Comparison of ENCODE assay signal across 1 cellular context in the genomic region with DNA sequence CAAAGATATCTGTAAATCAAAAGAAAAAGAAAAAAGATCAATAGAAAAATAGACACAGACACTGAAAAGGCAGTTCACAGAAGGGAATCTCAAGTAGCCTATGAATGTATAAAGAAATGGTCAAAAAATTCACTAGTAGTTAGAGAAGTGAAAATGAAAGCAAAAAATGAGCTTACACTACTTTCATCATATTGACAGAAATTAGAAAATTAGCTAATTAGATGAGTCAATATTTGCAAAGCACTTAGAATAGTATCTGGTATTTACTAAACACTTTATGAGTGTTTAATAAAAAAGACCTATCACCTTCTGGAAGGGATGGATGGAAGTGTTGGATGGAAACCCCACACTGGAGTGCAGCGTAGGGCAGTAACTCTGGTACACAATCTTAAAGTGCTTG.
A peak's percentile ranks its signal among the peaks of the same experiment; 100 is the strongest.
TF ChIP-seq lines count a peak whose summit lies in the region.

No MANE protein-coding gene starts in this region.

TF ChIP-seq in GM12878, 131 proteins besides CTCF, POLR2A, EP300 and RAD21 (continued from another document):
- TF ChIP-seq, protein P1, sequence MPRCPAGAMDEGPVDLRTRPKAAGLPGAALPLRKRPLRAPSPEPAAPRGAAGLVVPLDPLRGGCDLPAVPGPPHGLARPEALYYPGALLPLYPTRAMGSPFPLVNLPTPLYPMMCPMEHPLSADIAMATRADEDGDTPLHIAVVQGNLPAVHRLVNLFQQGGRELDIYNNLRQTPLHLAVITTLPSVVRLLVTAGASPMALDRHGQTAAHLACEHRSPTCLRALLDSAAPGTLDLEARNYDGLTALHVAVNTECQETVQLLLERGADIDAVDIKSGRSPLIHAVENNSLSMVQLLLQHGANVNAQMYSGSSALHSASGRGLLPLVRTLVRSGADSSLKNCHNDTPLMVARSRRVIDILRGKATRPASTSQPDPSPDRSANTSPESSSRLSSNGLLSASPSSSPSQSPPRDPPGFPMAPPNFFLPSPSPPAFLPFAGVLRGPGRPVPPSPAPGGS (IDR thresholded peaks at IDR 0.05; ENCODE audit: borderline replicate concordance, insufficient read depth, low read depth, low read length, poor library complexity, severe bottlenecking): no peak
- TF ChIP-seq BRCA1 (IDR thresholded peaks at IDR 0.05; ENCODE audit: low read depth, low read length) (no peak), MYC (IDR thresholded peaks at IDR 0.05; ENCODE audit: insufficient read depth, insufficient read length, insufficient replicate concordance, low read length, severe bottlenecking) (no peak), HDAC6 (IDR thresholded peaks at IDR 0.05; ENCODE audit: unreplicated experiment) (no peak), JUNB (IDR thresholded peaks at IDR 0.05) (peak; percentile 78), ATF7 (IDR thresholded peaks at IDR 0.05; ENCODE audit: low read depth) (peak; percentile 31; the same call in 1 of the 2 replicates), POU2F2 (IDR thresholded peaks at IDR 0.05; ENCODE audit: borderline replicate concordance, low read depth, low read length) (no peak), ESRRA (IDR thresholded peaks at IDR 0.05; ENCODE audit: low read length) (no peak), CHD2 (IDR thresholded peaks at IDR 0.05; ENCODE audit: borderline replicate concordance, low read depth, low read length) (no peak), HCFC1 (IDR thresholded peaks at IDR 0.05; ENCODE audit: low read length) (no peak), DPF2 (IDR thresholded peaks at IDR 0.05) (peak; percentile 48; the same call in 1 of the 2 replicates), ZZZ3 (IDR thresholded peaks at IDR 0.05; ENCODE audit: control insufficient read depth, insufficient read length, low read depth) (no peak), MEF2B (IDR thresholded peaks at IDR 0.05; ENCODE audit: partially characterized antibody, poor library complexity, severe bottlenecking) (peak; percentile 9), ZNF207 (IDR thresholded peaks at IDR 0.05; ENCODE audit: borderline replicate concordance) (no peak), RUNX3 (IDR thresholded peaks at IDR 0.05; ENCODE audit: low read length) (no peak), MTA3 (IDR thresholded peaks at IDR 0.05; ENCODE audit: borderline replicate concordance, low read length) (no peak), MTA2 (IDR thresholded peaks at IDR 0.05; ENCODE audit: low read depth) (peak; percentile 46; the same call in 1 of the 2 replicates), WRNIP1 (IDR thresholded peaks at IDR 0.05; ENCODE audit: borderline replicate concordance, low read depth, low read length) (no peak), TBL1XR1 (IDR thresholded peaks at IDR 0.05; ENCODE audit: low read depth, low read length) (no peak), JUND (IDR thresholded peaks at IDR 0.05; ENCODE audit: low read depth, low read length) (no peak), ZBED1 (IDR thresholded peaks at IDR 0.05; ENCODE audit: borderline replicate concordance) (no peak), CBX5 (IDR thresholded peaks at IDR 0.05; ENCODE audit: low read depth) (no peak), TCF3 (IDR thresholded peaks at IDR 0.05; ENCODE audit: borderline replicate concordance, insufficient read depth, low read depth, low read length) (no peak), TCF7 (IDR thresholded peaks at IDR 0.05; ENCODE audit: borderline replicate concordance) (no peak)
- TF ChIP-seq, protein P2, sequence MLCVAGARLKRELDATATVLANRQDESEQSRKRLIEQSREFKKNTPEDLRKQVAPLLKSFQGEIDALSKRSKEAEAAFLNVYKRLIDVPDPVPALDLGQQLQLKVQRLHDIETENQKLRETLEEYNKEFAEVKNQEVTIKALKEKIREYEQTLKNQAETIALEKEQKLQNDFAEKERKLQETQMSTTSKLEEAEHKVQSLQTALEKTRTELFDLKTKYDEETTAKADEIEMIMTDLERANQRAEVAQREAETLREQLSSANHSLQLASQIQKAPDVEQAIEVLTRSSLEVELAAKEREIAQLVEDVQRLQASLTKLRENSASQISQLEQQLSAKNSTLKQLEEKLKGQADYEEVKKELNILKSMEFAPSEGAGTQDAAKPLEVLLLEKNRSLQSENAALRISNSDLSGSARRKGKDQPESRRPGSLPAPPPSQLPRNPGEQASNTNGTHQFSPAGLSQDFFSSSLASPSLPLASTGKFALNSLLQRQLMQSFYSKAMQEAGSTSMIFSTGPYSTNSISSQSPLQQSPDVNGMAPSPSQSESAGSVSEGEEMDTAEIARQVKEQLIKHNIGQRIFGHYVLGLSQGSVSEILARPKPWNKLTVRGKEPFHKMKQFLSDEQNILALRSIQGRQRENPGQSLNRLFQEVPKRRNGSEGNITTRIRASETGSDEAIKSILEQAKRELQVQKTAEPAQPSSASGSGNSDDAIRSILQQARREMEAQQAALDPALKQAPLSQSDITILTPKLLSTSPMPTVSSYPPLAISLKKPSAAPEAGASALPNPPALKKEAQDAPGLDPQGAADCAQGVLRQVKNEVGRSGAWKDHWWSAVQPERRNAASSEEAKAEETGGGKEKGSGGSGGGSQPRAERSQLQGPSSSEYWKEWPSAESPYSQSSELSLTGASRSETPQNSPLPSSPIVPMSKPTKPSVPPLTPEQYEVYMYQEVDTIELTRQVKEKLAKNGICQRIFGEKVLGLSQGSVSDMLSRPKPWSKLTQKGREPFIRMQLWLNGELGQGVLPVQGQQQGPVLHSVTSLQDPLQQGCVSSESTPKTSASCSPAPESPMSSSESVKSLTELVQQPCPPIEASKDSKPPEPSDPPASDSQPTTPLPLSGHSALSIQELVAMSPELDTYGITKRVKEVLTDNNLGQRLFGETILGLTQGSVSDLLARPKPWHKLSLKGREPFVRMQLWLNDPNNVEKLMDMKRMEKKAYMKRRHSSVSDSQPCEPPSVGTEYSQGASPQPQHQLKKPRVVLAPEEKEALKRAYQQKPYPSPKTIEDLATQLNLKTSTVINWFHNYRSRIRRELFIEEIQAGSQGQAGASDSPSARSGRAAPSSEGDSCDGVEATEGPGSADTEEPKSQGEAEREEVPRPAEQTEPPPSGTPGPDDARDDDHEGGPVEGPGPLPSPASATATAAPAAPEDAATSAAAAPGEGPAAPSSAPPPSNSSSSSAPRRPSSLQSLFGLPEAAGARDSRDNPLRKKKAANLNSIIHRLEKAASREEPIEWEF (IDR thresholded peaks at IDR 0.05; ENCODE audit: insufficient replicate concordance, low read depth, low read length): no peak
- TF ChIP-seq, protein P3, sequence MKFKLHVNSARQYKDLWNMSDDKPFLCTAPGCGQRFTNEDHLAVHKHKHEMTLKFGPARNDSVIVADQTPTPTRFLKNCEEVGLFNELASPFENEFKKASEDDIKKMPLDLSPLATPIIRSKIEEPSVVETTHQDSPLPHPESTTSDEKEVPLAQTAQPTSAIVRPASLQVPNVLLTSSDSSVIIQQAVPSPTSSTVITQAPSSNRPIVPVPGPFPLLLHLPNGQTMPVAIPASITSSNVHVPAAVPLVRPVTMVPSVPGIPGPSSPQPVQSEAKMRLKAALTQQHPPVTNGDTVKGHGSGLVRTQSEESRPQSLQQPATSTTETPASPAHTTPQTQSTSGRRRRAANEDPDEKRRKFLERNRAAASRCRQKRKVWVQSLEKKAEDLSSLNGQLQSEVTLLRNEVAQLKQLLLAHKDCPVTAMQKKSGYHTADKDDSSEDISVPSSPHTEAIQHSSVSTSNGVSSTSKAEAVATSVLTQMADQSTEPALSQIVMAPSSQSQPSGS (IDR thresholded peaks at IDR 0.05; ENCODE audit: low read length): peak; percentile 77
- TF ChIP-seq, protein P4, sequence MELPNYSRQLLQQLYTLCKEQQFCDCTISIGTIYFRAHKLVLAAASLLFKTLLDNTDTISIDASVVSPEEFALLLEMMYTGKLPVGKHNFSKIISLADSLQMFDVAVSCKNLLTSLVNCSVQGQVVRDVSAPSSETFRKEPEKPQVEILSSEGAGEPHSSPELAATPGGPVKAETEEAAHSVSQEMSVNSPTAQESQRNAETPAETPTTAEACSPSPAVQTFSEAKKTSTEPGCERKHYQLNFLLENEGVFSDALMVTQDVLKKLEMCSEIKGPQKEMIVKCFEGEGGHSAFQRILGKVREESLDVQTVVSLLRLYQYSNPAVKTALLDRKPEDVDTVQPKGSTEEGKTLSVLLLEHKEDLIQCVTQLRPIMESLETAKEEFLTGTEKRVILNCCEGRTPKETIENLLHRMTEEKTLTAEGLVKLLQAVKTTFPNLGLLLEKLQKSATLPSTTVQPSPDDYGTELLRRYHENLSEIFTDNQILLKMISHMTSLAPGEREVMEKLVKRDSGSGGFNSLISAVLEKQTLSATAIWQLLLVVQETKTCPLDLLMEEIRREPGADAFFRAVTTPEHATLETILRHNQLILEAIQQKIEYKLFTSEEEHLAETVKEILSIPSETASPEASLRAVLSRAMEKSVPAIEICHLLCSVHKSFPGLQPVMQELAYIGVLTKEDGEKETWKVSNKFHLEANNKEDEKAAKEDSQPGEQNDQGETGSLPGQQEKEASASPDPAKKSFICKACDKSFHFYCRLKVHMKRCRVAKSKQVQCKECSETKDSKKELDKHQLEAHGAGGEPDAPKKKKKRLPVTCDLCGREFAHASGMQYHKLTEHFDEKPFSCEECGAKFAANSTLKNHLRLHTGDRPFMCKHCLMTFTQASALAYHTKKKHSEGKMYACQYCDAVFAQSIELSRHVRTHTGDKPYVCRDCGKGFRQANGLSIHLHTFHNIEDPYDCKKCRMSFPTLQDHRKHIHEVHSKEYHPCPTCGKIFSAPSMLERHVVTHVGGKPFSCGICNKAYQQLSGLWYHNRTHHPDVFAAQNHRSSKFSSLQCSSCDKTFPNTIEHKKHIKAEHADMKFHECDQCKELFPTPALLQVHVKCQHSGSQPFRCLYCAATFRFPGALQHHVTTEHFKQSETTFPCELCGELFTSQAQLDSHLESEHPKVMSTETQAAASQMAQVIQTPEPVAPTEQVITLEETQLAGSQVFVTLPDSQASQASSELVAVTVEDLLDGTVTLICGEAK (IDR thresholded peaks at IDR 0.05; ENCODE audit: borderline replicate concordance): no peak
